Comparison of ENCODE assay signal across 14 cellular contexts in genomic region chr20:59144179-59144830, GRCh38. TPM values are rescaled to one million over a fixed set of nuclear protein-coding genes. Genes with fewer than 3 reads are reported as not detected.
DNase-seq lines count a peak whose midpoint lies in the region; ATAC-seq and TF ChIP-seq lines count a peak whose summit lies in the region.
"Had no signal": no experiment of that assay in that cellular context is flagged by ENCODE, and none has a peak within 500 bp of the region (broad histone marks: within the 10 kb centered on the region; RNA-seq: fewer than 3 reads in every experiment).

No MANE protein-coding gene starts in this region.

- DNase-seq in cardiac septum (ENCODE audit: low spot score) = peak; percentile 39
- no peak for DNase-seq in Right ventricle myocardium superior
- peak; percentile 65 for DNase-seq in activated CD8-positive, alpha-beta memory T cell treated with anti-CD3 and anti-CD28 coated beads, Interleukin-2, amount 50 U/mL, for 4 hours
- DNase-seq in immature natural killer cell = peak in 1 of 3 donors; percentile 56
- no peak for DNase-seq in colonic mucosa
- DNase-seq in neural progenitor cell (ENCODE audit: low spot score) = no peak
- DNase-seq in HPDE6-E6E7 (ENCODE audit: extremely low spot score) = no peak
- DNase-seq: DMS53, lower lobe of right lung, NCI-H446 treated with DMSO at 0.1 percent for 48 hours had no signal

- no peaks in the 10 kb centered on the region for H3K9me3 ChIP-seq in colonic mucosa
- no peaks in the 10 kb centered on the region for H3K9me3 ChIP-seq in neural progenitor cell (ENCODE audit: low read depth)
- H3K9me3 ChIP-seq: lower lobe of right lung had no signal

- H2AFZ ChIP-seq in neural progenitor cell (replicated peaks) = no peak overlapping the region

- H3K27me3 ChIP-seq in colonic mucosa (no peaks in the 10 kb centered on the region), neural progenitor cell (no peaks in the 10 kb centered on the region)

- H3K27ac Mint-ChIP-seq in immature natural killer cell = peak overlapping the region; percentile 47 to 93 (median 82)
- H3K27ac Mint-ChIP-seq in stimulated activated naive CD8-positive, alpha-beta T cell treated with anti-CD3 and anti-CD28 coated beads, Interleukin-15, Interleukin-2, amounts not matched to agents 100 ng/mL and 50 ng/mL, for 24 hours = peak overlapping the region; percentile 97
- H3K27ac Mint-ChIP-seq in neural progenitor cell = no peak overlapping the region
- H3K27ac Mint-ChIP-seq: dendritic cell treated with granulocyte-macrophage colony-stimulating factor and Interleukin-4, amounts not matched to agents 40 ng/mL and 50 ng/mL, for 4 days had no signal

- H3K9me3 Mint-ChIP-seq in immature natural killer cell (no peaks in the 10 kb centered on the region), neural progenitor cell (peaks cover 2% of the 10 kb centered on the region)
- peaks cover 3% of the 10 kb centered on the region for H3K9me3 Mint-ChIP-seq in stimulated activated naive CD8-positive, alpha-beta T cell treated with anti-CD3 and anti-CD28 coated beads, Interleukin-15, Interleukin-2, amounts not matched to agents 100 ng/mL and 50 ng/mL, for 24 hours
- H3K9me3 Mint-ChIP-seq: dendritic cell treated with granulocyte-macrophage colony-stimulating factor and Interleukin-4, amounts not matched to agents 40 ng/mL and 50 ng/mL, for 4 days had no signal

- H3K79me2 ChIP-seq in neural progenitor cell (ENCODE audit: low read depth) = no peaks in the 10 kb centered on the region

- no peaks in the 10 kb centered on the region for H4K20me1 ChIP-seq in neural progenitor cell (ENCODE audit: low read depth)

- H3K27ac ChIP-seq in colonic mucosa = no peak overlapping the region
- no peak overlapping the region for H3K27ac ChIP-seq in neural progenitor cell
- H3K27ac ChIP-seq: lower lobe of right lung had no signal

- H3K27me3 Mint-ChIP-seq in immature natural killer cell (ENCODE audit: low read depth in 3 of 3) = peaks cover 17 to 22% (median 17%) of the 10 kb centered on the region in 3 donors
- H3K27me3 Mint-ChIP-seq in stimulated activated naive CD8-positive, alpha-beta T cell treated with anti-CD3 and anti-CD28 coated beads, Interleukin-15, Interleukin-2, amounts not matched to agents 100 ng/mL and 50 ng/mL, for 24 hours = no peaks in the 10 kb centered on the region
- peaks cover 5% of the 10 kb centered on the region for H3K27me3 Mint-ChIP-seq in neural progenitor cell (ENCODE audit: insufficient read depth, low read depth)

- H3K4me3 ChIP-seq in colonic mucosa (no peak overlapping the region), neural progenitor cell (no peak overlapping the region)
- H3K4me3 ChIP-seq: K562, lower lobe of right lung, skin epidermis had no signal

- peak overlapping the region in 3 of 5 donors; percentile 56 to 65 (median 59) for H3K4me3 Mint-ChIP-seq in immature natural killer cell
- peak overlapping the region; percentile 87 for H3K4me3 Mint-ChIP-seq in stimulated activated naive CD8-positive, alpha-beta T cell treated with anti-CD3 and anti-CD28 coated beads, Interleukin-15, Interleukin-2, amounts not matched to agents 100 ng/mL and 50 ng/mL, for 24 hours
- no peak overlapping the region for H3K4me3 Mint-ChIP-seq in neural progenitor cell
- H3K4me3 Mint-ChIP-seq: dendritic cell treated with granulocyte-macrophage colony-stimulating factor and Interleukin-4, amounts not matched to agents 40 ng/mL and 50 ng/mL, for 4 days had no signal

- H3K4me2 ChIP-seq in neural progenitor cell = no peak overlapping the region

- H3K36me3 ChIP-seq in colonic mucosa = no peaks in the 10 kb centered on the region
- no peaks in the 10 kb centered on the region for H3K36me3 ChIP-seq in neural progenitor cell
- H3K36me3 ChIP-seq: lower lobe of right lung had no signal

- H3K9ac ChIP-seq in colonic mucosa (ENCODE audit: low read depth in 2 of 2, low read length in 2 of 2) (no peak overlapping the region), neural progenitor cell (no peak overlapping the region)

- peaks cover 63 to 73% of the 10 kb centered on the region in 2 donors for H3K4me1 Mint-ChIP-seq in immature natural killer cell
- H3K4me1 Mint-ChIP-seq in stimulated activated naive CD8-positive, alpha-beta T cell treated with anti-CD3 and anti-CD28 coated beads, Interleukin-15, Interleukin-2, amounts not matched to agents 100 ng/mL and 50 ng/mL, for 24 hours (ENCODE audit: low read depth) = peaks cover 73% of the 10 kb centered on the region
- peaks cover 4% of the 10 kb centered on the region for H3K4me1 Mint-ChIP-seq in neural progenitor cell

- H3K4me1 ChIP-seq in colonic mucosa = no peaks in the 10 kb centered on the region
- H3K4me1 ChIP-seq in neural progenitor cell = no peaks in the 10 kb centered on the region

- no peak for TF ChIP-seq CTCF in colonic mucosa (IDR thresholded peaks at IDR 0.05)
- no peak for TF ChIP-seq CTCF in neural progenitor cell (IDR thresholded peaks at IDR 0.05)

- no peaks in the 10 kb centered on the region for H3K36me3 Mint-ChIP-seq in immature natural killer cell
- H3K36me3 Mint-ChIP-seq in stimulated activated naive CD8-positive, alpha-beta T cell treated with anti-CD3 and anti-CD28 coated beads, Interleukin-15, Interleukin-2, amounts not matched to agents 100 ng/mL and 50 ng/mL, for 24 hours (ENCODE audit: low read depth) = peaks cover 17% of the 10 kb centered on the region
- H3K36me3 Mint-ChIP-seq in neural progenitor cell = no peaks in the 10 kb centered on the region

- intact Hi-C loops in cardiac septum (cut with DNase I) = no loop called here
- intact Hi-C loops in Right ventricle myocardium superior (cut with DNase I) = no loop called here
- intact Hi-C loops in colonic mucosa (cut with DNase I) = loop anchor here (5.0 kb wide), 1 partner anchor 33 kb away; no protein-coding TSS in a partner anchor

- ATAC-seq in Right ventricle myocardium superior (ENCODE audit: poor library complexity) = no peak
- ATAC-seq: K562, lower lobe of right lung had no signal

- H3F3A ChIP-seq in neural progenitor cell (ENCODE audit: low read depth) = no peaks in the 10 kb centered on the region

RNA-seq across cellular contexts. Expression of gene ZNF831, which starts 19.3 kb away (rescaled TPM):
- total RNA-seq in cardiac septum (0.05 TPM), Right ventricle myocardium superior (0.08 TPM), colonic mucosa (under 1 TPM; 0.20 to 0.27 TPM), neural progenitor cell (ENCODE audit: low replicate concordance) (not detected in 2 replicates)
- polyA plus RNA-seq in immature natural killer cell = 1 to 10 TPM in 2 of 3 donors, under 1 TPM in 1; 0.59 to 8.4 (median 2.0) TPM
- total RNA-seq: K562 had no signal
- polyA plus RNA-seq: K562 had no signal

Comparison
In these comparisons a context has a peak if more than half of its experiments do, and no peak if none do; other contexts are left out.
1. DNase-seq: peak in cardiac septum (single experiment) and activated CD8-positive, alpha-beta memory T cell treated with anti-CD3 and anti-CD28 coated beads, Interleukin-2, amount 50 U/mL, for 4 hours (single experiment); none in Right ventricle myocardium superior (single experiment), colonic mucosa (single experiment), neural progenitor cell (single experiment) and HPDE6-E6E7 (single experiment).